In genomic region chr13:70178346-70178745, GRCh38 we compare ENCODE assay signal across 29 cellular contexts.
"Had no signal": no experiment of that assay in that cellular context is flagged by ENCODE, and none has a peak within 500 bp of the region (broad histone marks: within the 10 kb centered on the region; RNA-seq: fewer than 3 reads in every experiment).

No MANE protein-coding gene starts in this region.

- H3K27ac ChIP-seq: stomach, suprapubic skin, testis, thoracic aorta, thyroid gland, tibial artery, tibial nerve, transverse colon, upper lobe of left lung, upper lobe of right lung, uterus, vagina had no signal

- H3K27ac Mint-ChIP-seq: stimulated activated effector memory CD8-positive, alpha-beta T cell treated with anti-CD3 and anti-CD28 coated beads, Interleukin-12 subunit alpha, Interleukin-12 subunit beta, amount 100 ng/mL, for 72 hours; stimulated activated memory B cell treated with anti-CD40 and anti-IgM and Interleukin-4, amounts not matched to agents 10 μg/mL and 1 μg/mL and 100 μg/mL, for 72 hours; stimulated activated naive B cell treated with anti-CD40 and anti-IgM and Interleukin-4, amounts not matched to agents 10 μg/mL and 1 μg/mL and 100 μg/mL, for 72 hours; stimulated activated naive CD8-positive, alpha-beta T cell treated with anti-CD3 and anti-CD28 coated beads, Interleukin-15, amount 100 ng/mL, for 72 hours; stimulated activated naive CD8-positive, alpha-beta T cell treated with anti-CD3 and anti-CD28 coated beads, Interleukin-15, Interleukin-2, amounts not matched to agents 100 ng/mL and 50 ng/mL, for 24 hours; type B pancreatic cell had no signal

- H3K9me3 Mint-ChIP-seq: type B pancreatic cell had no signal

- H3K9me3 ChIP-seq: stomach, suprapubic skin, testis, thoracic aorta, thyroid gland, tibial artery, tibial nerve, transverse colon, upper lobe of left lung, upper lobe of right lung, uterus, vagina had no signal

- H3K36me3 ChIP-seq: stomach, suprapubic skin, thoracic aorta, thyroid gland, tibial artery, tibial nerve, transverse colon, upper lobe of left lung, upper lobe of right lung, uterus, vagina had no signal

- DNase-seq: stimulated activated CD4-positive, alpha-beta T cell treated with anti-CD3 and anti-CD28 coated beads, Interleukin-2, amount 100 ng/mL, for 48 hours; stimulated activated CD4-positive, alpha-beta T cell treated with anti-CD3 and anti-CD28 coated beads, Interleukin-4, amount 100 ng/mL, for 1 hour; stimulated activated CD4-positive, alpha-beta T cell treated with anti-CD3 and anti-CD28 coated beads, Interleukin-4, amount 100 ng/mL, for 24 hours; stimulated activated CD4-positive, alpha-beta T cell treated with anti-CD3 and anti-CD28 coated beads, Interleukin-4, amount 100 ng/mL, for 4 hours; stimulated activated CD8-positive, alpha-beta memory T cell treated with anti-CD3 and anti-CD28 coated beads, Interleukin-4, amount 100 ng/mL, for 48 hours; stimulated activated naive B cell treated with anti-CD40 and anti-IgM and Interleukin-4, amounts not matched to agents 10 μg/mL and 1 μg/mL and 100 μg/mL, for 72 hours; stimulated activated naive CD4-positive, alpha-beta T cell; stimulated activated naive CD4-positive, alpha-beta T cell treated with Interleukin-2 at 50 U/mL for 16 hours; stimulated activated naive CD8-positive, alpha-beta T cell treated with anti-CD3 and anti-CD28 coated beads, Interleukin-15, amount 100 ng/mL, for 72 hours; stimulated activated naive CD8-positive, alpha-beta T cell treated with anti-CD3 and anti-CD28 coated beads, Interleukin-15, Interleukin-2, amounts not matched to agents 100 U/mL and 50 U/mL, for 24 hours; stomach; substantia nigra; testis; thyroid gland; tibial artery; transverse colon; trophoblast cell; upper lobe of left lung; upper lobe of right lung; uterus had no signal

- H3K4me1 Mint-ChIP-seq: stimulated activated effector memory CD8-positive, alpha-beta T cell treated with anti-CD3 and anti-CD28 coated beads, Interleukin-12 subunit alpha, Interleukin-12 subunit beta, amount 100 ng/mL, for 72 hours; stimulated activated memory B cell treated with anti-CD40 and anti-IgM and Interleukin-4, amounts not matched to agents 10 μg/mL and 1 μg/mL and 100 μg/mL, for 72 hours; stimulated activated naive B cell treated with anti-CD40 and anti-IgM and Interleukin-4, amounts not matched to agents 10 μg/mL and 1 μg/mL and 100 μg/mL, for 72 hours; stimulated activated naive CD8-positive, alpha-beta T cell treated with anti-CD3 and anti-CD28 coated beads, Interleukin-15, amount 100 ng/mL, for 72 hours had no signal

- H3K27me3 ChIP-seq: stomach, suprapubic skin, testis, thyroid gland, tibial artery, tibial nerve, transverse colon, upper lobe of left lung, upper lobe of right lung, uterus, vagina had no signal

- FAIRE-seq: urothelium cell line had no signal

- H3K4me3 ChIP-seq: stomach, suprapubic skin, testis, thoracic aorta, thyroid gland, tibial artery, tibial nerve, transverse colon, upper lobe of left lung, upper lobe of right lung, uterus, vagina had no signal

- H3K4me1 ChIP-seq: stomach, suprapubic skin, testis, thyroid gland, tibial artery, tibial nerve, transverse colon, upper lobe of left lung, upper lobe of right lung, uterus, vagina had no signal

- H3K36me3 Mint-ChIP-seq: stimulated activated effector memory CD8-positive, alpha-beta T cell treated with anti-CD3 and anti-CD28 coated beads, Interleukin-12 subunit alpha, Interleukin-12 subunit beta, amount 100 ng/mL, for 72 hours; stimulated activated memory B cell treated with anti-CD40 and anti-IgM and Interleukin-4, amounts not matched to agents 10 μg/mL and 1 μg/mL and 100 μg/mL, for 72 hours; stimulated activated naive B cell treated with anti-CD40 and anti-IgM and Interleukin-4, amounts not matched to agents 10 μg/mL and 1 μg/mL and 100 μg/mL, for 72 hours; type B pancreatic cell had no signal

- ATAC-seq: stimulated activated effector memory CD8-positive, alpha-beta T cell treated with anti-CD3 and anti-CD28 coated beads, Interleukin-12 subunit alpha, Interleukin-12 subunit beta, amount 100 ng/mL, for 72 hours; stimulated activated memory B cell treated with anti-CD40 and anti-IgM and Interleukin-4, amounts not matched to agents 10 μg/mL and 1 μg/mL and 100 μg/mL, for 72 hours; stimulated activated naive B cell treated with anti-CD40 and anti-IgM and Interleukin-4, amounts not matched to agents 10 μg/mL and 1 μg/mL and 100 μg/mL, for 72 hours; stimulated activated naive CD8-positive, alpha-beta T cell treated with anti-CD3 and anti-CD28 coated beads, Interleukin-15, amount 100 ng/mL, for 72 hours; stimulated activated naive CD8-positive, alpha-beta T cell treated with anti-CD3 and anti-CD28 coated beads, Interleukin-15, Interleukin-2, amounts not matched to agents 100 U/mL and 50 U/mL, for 24 hours; upper lobe of right lung had no signal

- H3K4me3 Mint-ChIP-seq: stimulated activated effector memory CD8-positive, alpha-beta T cell treated with anti-CD3 and anti-CD28 coated beads, Interleukin-12 subunit alpha, Interleukin-12 subunit beta, amount 100 ng/mL, for 72 hours; stimulated activated memory B cell treated with anti-CD40 and anti-IgM and Interleukin-4, amounts not matched to agents 10 μg/mL and 1 μg/mL and 100 μg/mL, for 72 hours; stimulated activated naive B cell treated with anti-CD40 and anti-IgM and Interleukin-4, amounts not matched to agents 10 μg/mL and 1 μg/mL and 100 μg/mL, for 72 hours; stimulated activated naive CD8-positive, alpha-beta T cell treated with anti-CD3 and anti-CD28 coated beads, Interleukin-15, amount 100 ng/mL, for 72 hours; stimulated activated naive CD8-positive, alpha-beta T cell treated with anti-CD3 and anti-CD28 coated beads, Interleukin-15, Interleukin-2, amounts not matched to agents 100 ng/mL and 50 ng/mL, for 24 hours; type B pancreatic cell had no signal

- H3K27me3 Mint-ChIP-seq: stimulated activated memory B cell treated with anti-CD40 and anti-IgM and Interleukin-4, amounts not matched to agents 10 μg/mL and 1 μg/mL and 100 μg/mL, for 72 hours; stimulated activated naive B cell treated with anti-CD40 and anti-IgM and Interleukin-4, amounts not matched to agents 10 μg/mL and 1 μg/mL and 100 μg/mL, for 72 hours; stimulated activated naive CD8-positive, alpha-beta T cell treated with anti-CD3 and anti-CD28 coated beads, Interleukin-15, amount 100 ng/mL, for 72 hours; stimulated activated naive CD8-positive, alpha-beta T cell treated with anti-CD3 and anti-CD28 coated beads, Interleukin-15, Interleukin-2, amounts not matched to agents 100 ng/mL and 50 ng/mL, for 24 hours; type B pancreatic cell had no signal
